ENCODE assay signal across 9 cellular contexts in genomic region chr3:141000691-141001090, GRCh38. TPM values are rescaled to one million over a fixed set of nuclear protein-coding genes. Genes with fewer than 3 reads are reported as not detected.
"Had no signal": no experiment of that assay in that cellular context is flagged by ENCODE, and none has a peak within 500 bp of the region (broad histone marks: within the 10 kb centered on the region; RNA-seq: fewer than 3 reads in every experiment).

No MANE protein-coding gene starts in this region.

- H3K36me3 Mint-ChIP-seq: activated naive CD4-positive, alpha-beta T cell treated with anti-CD3 and anti-CD28 coated beads, Interleukin-2, amount 50 U/mL, for 24 hours; memory B cell; natural killer cell treated with Interleukin-12 subunit alpha and Interleukin-12 subunit beta and Interleukin-15 and Interleukin-18, amount 100 ng/mL, for 72 hours had no signal

- H3K36me3 ChIP-seq: esophagus squamous epithelium, heart left ventricle, left lung, prostate gland, upper lobe of left lung had no signal

- H3K27me3 Mint-ChIP-seq: activated naive CD4-positive, alpha-beta T cell treated with anti-CD3 and anti-CD28 coated beads, Interleukin-2, amount 50 U/mL, for 24 hours had no signal

- H3K9me3 Mint-ChIP-seq: activated CD4-positive, alpha-beta memory T cell treated with anti-CD3 and anti-CD28 coated beads, Interleukin-2, amount 10 ng/mL, durations not matched to agents 7 days and 5 days; activated naive CD4-positive, alpha-beta T cell treated with anti-CD3 and anti-CD28 coated beads, Interleukin-2, amount 50 U/mL, for 24 hours; memory B cell; natural killer cell treated with Interleukin-12 subunit alpha and Interleukin-12 subunit beta and Interleukin-15 and Interleukin-18, amount 100 ng/mL, for 72 hours had no signal

- H3K4me3 ChIP-seq: esophagus squamous epithelium, heart left ventricle, left lung, prostate gland, upper lobe of left lung had no signal

- H3K4me1 ChIP-seq: esophagus squamous epithelium, heart left ventricle, left lung, prostate gland, upper lobe of left lung had no signal

- H3K27me3 ChIP-seq: heart left ventricle, left lung, upper lobe of left lung had no signal

- H3K4me1 Mint-ChIP-seq: memory B cell had no signal

- DNase-seq: esophagus squamous epithelium had no signal

- H3K4me3 Mint-ChIP-seq: activated CD4-positive, alpha-beta memory T cell treated with anti-CD3 and anti-CD28 coated beads, Interleukin-2, amount 10 ng/mL, durations not matched to agents 7 days and 5 days; activated naive CD4-positive, alpha-beta T cell treated with anti-CD3 and anti-CD28 coated beads, Interleukin-2, amount 50 U/mL, for 24 hours; memory B cell; natural killer cell treated with Interleukin-12 subunit alpha and Interleukin-12 subunit beta and Interleukin-15 and Interleukin-18, amount 100 ng/mL, for 72 hours had no signal

- H3K9me3 ChIP-seq: esophagus squamous epithelium, heart left ventricle, left lung, prostate gland, upper lobe of left lung had no signal

- H3K27ac Mint-ChIP-seq: activated CD4-positive, alpha-beta memory T cell treated with anti-CD3 and anti-CD28 coated beads, Interleukin-2, amount 10 ng/mL, durations not matched to agents 7 days and 5 days; activated naive CD4-positive, alpha-beta T cell treated with anti-CD3 and anti-CD28 coated beads, Interleukin-2, amount 50 U/mL, for 24 hours; memory B cell; natural killer cell treated with Interleukin-12 subunit alpha and Interleukin-12 subunit beta and Interleukin-15 and Interleukin-18, amount 100 ng/mL, for 72 hours had no signal

RNA-seq across cellular contexts. Expression of gene SPSB4, which starts 50.5 kb away (rescaled TPM):
- total RNA-seq: activated CD4-positive, alpha-beta memory T cell treated with anti-CD3 and anti-CD28 coated beads, Interleukin-2, amount 10 ng/mL, durations not matched to agents 7 days and 5 days; esophagus squamous epithelium; natural killer cell treated with Interleukin-12 subunit alpha and Interleukin-12 subunit beta and Interleukin-15 and Interleukin-18, amount 100 ng/mL, for 72 hours had no signal
